In genomic region chr11:14388352-14388751, GRCh38 we compare ENCODE assay signal across 16 cellular contexts. TPM values are rescaled to one million over a fixed set of nuclear protein-coding genes. Genes with fewer than 3 reads are reported as not detected.
DNase-seq lines count a peak whose midpoint lies in the region; ATAC-seq, FAIRE-seq and TF ChIP-seq lines count a peak whose summit lies in the region.
"Had no signal": no experiment of that assay in that cellular context is flagged by ENCODE, and none has a peak within 500 bp of the region (broad histone marks: within the 10 kb centered on the region; RNA-seq: fewer than 3 reads in every experiment).

No MANE protein-coding gene starts in this region.

- no peak overlapping the region for H2AFZ ChIP-seq in mesenchymal stem cell (ENCODE audit: low read depth, low read length)

- no peak overlapping the region for H4K8ac ChIP-seq in mesenchymal stem cell (ENCODE audit: low read length)

- H4K91ac ChIP-seq in mesenchymal stem cell (ENCODE audit: low read length): no peak overlapping the region

- no peaks in the 10 kb centered on the region for H3K36me3 ChIP-seq in bronchial epithelial cell (ENCODE audit: control insufficient read depth, insufficient read depth, low read length)
- no peaks in the 10 kb centered on the region for H3K36me3 ChIP-seq in mesenchymal stem cell (ENCODE audit: control insufficient read depth in 1 of 2, insufficient read depth in 2 of 2, low read depth in 1 of 2, low read length in 2 of 2)
- no peaks in the 10 kb centered on the region for H3K36me3 ChIP-seq in upper lobe of left lung
- H3K36me3 ChIP-seq in prostate gland: no peaks in the 10 kb centered on the region

- H3K4me2 ChIP-seq in mesenchymal stem cell (ENCODE audit: low read length, poor library complexity, severe bottlenecking): no peak overlapping the region

- no peak overlapping the region for H2BK120ac ChIP-seq in mesenchymal stem cell (ENCODE audit: low read depth, low read length)

- H3K4ac ChIP-seq in mesenchymal stem cell (ENCODE audit: low read depth in 1 of 2, low read length in 2 of 2): no peak overlapping the region

- 82% methylated on average over 4 of the region's 4 CpGs for WGBS in mesenchymal stem cell
- 75 to 88% methylated on average over 4 of the region's 4 CpGs for WGBS in upper lobe of left lung, 2 donors
- WGBS in prostate gland: 78% methylated on average over 4 of the region's 4 CpGs

- H3K27me3 ChIP-seq in bronchial epithelial cell (ENCODE audit: control insufficient read depth, insufficient read depth, low read length) (no peaks in the 10 kb centered on the region), mesenchymal stem cell (ENCODE audit: control insufficient read depth in 1 of 2, insufficient read depth in 1 of 2, low read length in 2 of 2) (no peaks in the 10 kb centered on the region), upper lobe of left lung (no peaks in the 10 kb centered on the region), prostate gland (replicated peaks; ENCODE audit: insufficient read depth) (no peaks in the 10 kb centered on the region)

- H3K9me3 ChIP-seq in mesenchymal stem cell (ENCODE audit: control insufficient read depth, low read length) (no peaks in the 10 kb centered on the region), upper lobe of left lung (no peaks in the 10 kb centered on the region), prostate gland (no peaks in the 10 kb centered on the region)

- no peak for TF ChIP-seq POLR2A in upper lobe of left lung (IDR thresholded peaks at IDR 0.05)
- TF ChIP-seq POLR2A in prostate gland (IDR thresholded peaks at IDR 0.05): no peak

- H3K27ac ChIP-seq in mesenchymal stem cell (ENCODE audit: low read length, poor library complexity, severe bottlenecking) (no peak overlapping the region), upper lobe of left lung (no peak overlapping the region), prostate gland (no peak overlapping the region)
- H3K27ac ChIP-seq: 22Rv1 had no signal

- no peak overlapping the region for H2BK12ac ChIP-seq in mesenchymal stem cell (ENCODE audit: low read length in 2 of 2)

- no peak overlapping the region for H3K14ac ChIP-seq in mesenchymal stem cell (ENCODE audit: low read length in 2 of 2)

- peak overlapping the region; percentile 27 for H2AK5ac ChIP-seq in mesenchymal stem cell (ENCODE audit: low read length, severe bottlenecking)

- H3K23ac ChIP-seq in mesenchymal stem cell (ENCODE audit: low read length in 2 of 2): no peak overlapping the region

- TF ChIP-seq EP300 in upper lobe of left lung (IDR thresholded peaks at IDR 0.05): no peak

- no peak overlapping the region for H3K9ac ChIP-seq in mesenchymal stem cell (ENCODE audit: low read length)

- peak; percentile 13 for DNase-seq in activated effector memory CD4-positive, alpha-beta T cell treated with anti-CD3 and anti-CD28 coated beads, Interleukin-2, amount 50 U/mL, for 16 hours
- DNase-seq in activated effector memory CD4-positive, alpha-beta T cell treated with Interleukin-2 at 50 U/mL for 16 hours: no peak
- DNase-seq in bronchial epithelial cell (ENCODE audit: low read depth) (no peak), mesenchymal stem cell (no peak), upper lobe of left lung (no peak), prostate gland (ENCODE audit: low spot score) (no peak), SW480 (ENCODE audit: low spot score) (no peak)
- DNase-seq: CD8-positive, alpha-beta T cell; COR-L47; DMS153; DMS79 treated with DMSO at 0.1 percent for 48 hours; GF-D8; H7 had no signal

- H3K4me1 ChIP-seq in mesenchymal stem cell (ENCODE audit: control insufficient read depth, insufficient read depth, low read depth, low read length) (peaks cover 2% of the 10 kb centered on the region), upper lobe of left lung (peaks cover 0 to 7% (median 0%) of the 10 kb centered on the region in 4 donors), prostate gland (replicated peaks) (no peaks in the 10 kb centered on the region)

- peak; percentile 40 for FAIRE-seq in bronchial epithelial cell (lab: Jason Lieb, UNC)
- FAIRE-seq: D721Med had no signal

- no peak overlapping the region for H2BK15ac ChIP-seq in mesenchymal stem cell (ENCODE audit: low read depth, poor library complexity, severe bottlenecking)

- TF ChIP-seq CTCF in bronchial epithelial cell (IDR thresholded peaks at IDR 0.05; ENCODE audit: insufficient read depth, low read length, severe bottlenecking) (no peak), upper lobe of left lung (IDR thresholded peaks at IDR 0.05) (no peak), prostate gland (IDR thresholded peaks at IDR 0.05) (no peak)

- H3K79me1 ChIP-seq in mesenchymal stem cell (replicated peaks; ENCODE audit: low read length, poor library complexity, severe bottlenecking): no peaks in the 10 kb centered on the region

- ATAC-seq in upper lobe of left lung (ENCODE audit: low FRiP score in 2 of 2) (no peak), GM19328 (IDR thresholded peaks at IDR 0.05; ENCODE audit: unreplicated experiment) (no peak)
- ATAC-seq: CD8-positive, alpha-beta T cell had no signal

- intact Hi-C loops in prostate gland (cut with DNase I): no loop called here

- H3K4me3 ChIP-seq in bronchial epithelial cell (ENCODE audit: low read depth, low read length): no peak overlapping the region
- no peak overlapping the region for H3K4me3 ChIP-seq in mesenchymal stem cell (ENCODE audit: insufficient read depth in 1 of 2, low read depth in 1 of 2, low read length in 2 of 2)
- H3K4me3 ChIP-seq in upper lobe of left lung: no peak overlapping the region
- no peak overlapping the region for H3K4me3 ChIP-seq in prostate gland

- H2BK5ac ChIP-seq in mesenchymal stem cell (ENCODE audit: low read depth, low read length, poor library complexity, severe bottlenecking): no peak overlapping the region

- no peak overlapping the region for H3K18ac ChIP-seq in mesenchymal stem cell (ENCODE audit: low read depth in 1 of 2, low read length in 2 of 2)

RNA-seq across cellular contexts. Expression of gene RRAS2, which starts 29.4 kb away (rescaled TPM):
- total RNA-seq in bronchial epithelial cell (169 and 235 TPM in 2 replicates), upper lobe of left lung (10 to 100 TPM; 23.0 to 70.4 (median 40.2) TPM), prostate gland (10 to 100 TPM; 40.5 to 59.6 TPM)
- 60.2 TPM for polyA plus RNA-seq in mesenchymal stem cell (2013, experiment 1 of 2)
- 61.9 TPM for polyA plus RNA-seq in mesenchymal stem cell (2013, experiment 2 of 2)
